12 cellular contexts compared by ENCODE assay signal in genomic region chr15:31267161-31268107, GRCh38. TPM values are rescaled to one million over a fixed set of nuclear protein-coding genes. Genes with fewer than 3 reads are reported as not detected.
A peak's percentile ranks its signal among the peaks of the same experiment; 100 is the strongest.
DNase-seq lines count a peak whose midpoint lies in the region; ATAC-seq, FAIRE-seq and TF ChIP-seq lines count a peak whose summit lies in the region.
"Had no signal": no experiment of that assay in that cellular context is flagged by ENCODE, and none has a peak within 500 bp of the region (broad histone marks: within the 10 kb centered on the region; RNA-seq: fewer than 3 reads in every experiment).

No MANE protein-coding gene starts in this region.

- SMC1A ChIA-PET in GM12878 (lab: Charles Lee; ENCODE audit: uncharacterized antibody, unreplicated experiment) = interaction anchor here (1.3 to 10.4 kb wide), 11 partner anchors 12 to 168 kb away, joined by 4 to 152 read pairs (median 9); partner anchors contain the start of gene KLF13

- H3K27me3 ChIP-seq in CD4-positive, CD25-positive, alpha-beta regulatory T cell (ENCODE audit: control insufficient read depth, insufficient read depth, low read length) = no peaks in the 10 kb centered on the region
- H3K27me3 ChIP-seq in GM12878 (replicated peaks in 1 of 2; ENCODE audit: control insufficient read depth in 2 of 2, insufficient read depth in 2 of 2, low read length in 1 of 2) = no peaks in the 10 kb centered on the region

- TF ChIP-seq POLR2A in GM12878 (IDR thresholded peaks at IDR 0.05; ENCODE audit: low read depth, low read length) = no peak

- TF ChIP-seq EP300 in GM12878 (IDR thresholded peaks at IDR 0.05; ENCODE audit: borderline replicate concordance in 1 of 2, control insufficient read depth in 1 of 2, low read depth in 2 of 2, low read length in 2 of 2) = no peak

- no peak for FAIRE-seq in GM12878 (lab: Jason Lieb, UNC)
- FAIRE-seq: RCC 7860 had no signal

- peak overlapping the region; percentile 91 for H3K27ac ChIP-seq in CD4-positive, CD25-positive, alpha-beta regulatory T cell (ENCODE audit: insufficient read depth, low read length, poor library complexity, severe bottlenecking)
- H3K27ac ChIP-seq in HEK293 (ENCODE audit: extremely low read depth, low read depth, low read length) = no peak overlapping the region
- peak overlapping the region; percentile 73 for H3K27ac ChIP-seq in GM12878 (ENCODE audit: control insufficient read depth, insufficient read depth)

- H3K4me3 Mint-ChIP-seq in CD4-positive, CD25-positive, alpha-beta regulatory T cell = peak overlapping the region; percentile 8 to 92 (median 65)
- peak overlapping the region; percentile 81 for H3K4me3 Mint-ChIP-seq in natural killer cell treated with Interleukin-12 subunit alpha and Interleukin-12 subunit beta and Interleukin-15 and Interleukin-18, amount 100 ng/mL, for 72 hours

- no peak overlapping the region for H3K4me3 ChIP-seq in CD4-positive, CD25-positive, alpha-beta regulatory T cell (ENCODE audit: low read depth, low read length)
- no peak overlapping the region for H3K4me3 ChIP-seq in HEK293 (ENCODE audit: low read depth, low read length)
- H3K4me3 ChIP-seq in GM12878 = no peak overlapping the region

- POLR2A ChIA-PET in HEK293 (lab: Yijun Ruan, JAX) = no interaction called here
- POLR2A ChIA-PET in GM12878 (lab: Charles Lee) = interaction anchor here (0.6 to 7.4 kb wide), 9 partner anchors 12 to 59 kb away, joined by 3 to 112 read pairs (median 4); partner anchors contain the start of gene KLF13

- DNase-seq in CD4-positive, CD25-positive, alpha-beta regulatory T cell = peak in 1 of 3 donors; percentile 32
- DNase-seq in GM12878 (ENCODE audit: low read depth, low spot score) = no peak
- DNase-seq in natural killer cell treated with Interleukin-12 subunit alpha and Interleukin-12 subunit beta and Interleukin-15 and Interleukin-18, amount 100 ng/mL, for 72 hours (ENCODE audit: low spot score) = no peak
- DNase-seq in HCEC 1CT = no peak
- DNase-seq in SIG-M5 treated with dmso at 0.1 percent for 504 hours (lab: John Stamatoyannopoulos, UW; ENCODE audit: unreplicated experiment) = no peak
- no peak for DNase-seq in pons (ENCODE audit: low spot score)
- no peak for DNase-seq in HT-29 (ENCODE audit: low spot score)
- DNase-seq: kidney glomerular epithelial cell; stimulated activated CD4-positive, alpha-beta T cell treated with anti-CD3 and anti-CD28 coated beads, Interleukin-12 subunit alpha, Interleukin-12 subunit beta, amount 100 ng/mL, for 4 hours; trophoblast cell had no signal

- H3K27ac Mint-ChIP-seq in CD4-positive, CD25-positive, alpha-beta regulatory T cell = peak overlapping the region; percentile 95 to 100 (median 97)
- H3K27ac Mint-ChIP-seq in natural killer cell treated with Interleukin-12 subunit alpha and Interleukin-12 subunit beta and Interleukin-15 and Interleukin-18, amount 100 ng/mL, for 72 hours = peak overlapping the region; percentile 92 to 96

- peak overlapping the region; percentile 43 for H3K4me2 ChIP-seq in GM12878 (ENCODE audit: control insufficient read depth, insufficient read depth)

- H3K36me3 Mint-ChIP-seq in CD4-positive, CD25-positive, alpha-beta regulatory T cell = no peaks in the 10 kb centered on the region
- H3K36me3 Mint-ChIP-seq in natural killer cell treated with Interleukin-12 subunit alpha and Interleukin-12 subunit beta and Interleukin-15 and Interleukin-18, amount 100 ng/mL, for 72 hours = no peaks in the 10 kb centered on the region

- H4K20me1 ChIP-seq in GM12878 (ENCODE audit: control insufficient read depth, insufficient read depth) = no peaks in the 10 kb centered on the region

- H3K4me1 Mint-ChIP-seq in CD4-positive, CD25-positive, alpha-beta regulatory T cell = peaks cover 9 to 98% (median 64%) of the 10 kb centered on the region in 4 donors
- peaks cover 58 to 62% of the 10 kb centered on the region in 2 donors for H3K4me1 Mint-ChIP-seq in natural killer cell treated with Interleukin-12 subunit alpha and Interleukin-12 subunit beta and Interleukin-15 and Interleukin-18, amount 100 ng/mL, for 72 hours (ENCODE audit: low read depth in 2 of 2)

- 98% methylated on average over 17 of the region's 20 CpGs for WGBS in GM12878 (ENCODE audit: insufficient coverage, insufficient replicate concordance, low lambda C conversion rate, missing lambda C conversion rate)

- peaks cover 0 to 1% (median 0%) of the 10 kb centered on the region in 7 donors for H3K9me3 Mint-ChIP-seq in CD4-positive, CD25-positive, alpha-beta regulatory T cell
- H3K9me3 Mint-ChIP-seq in natural killer cell treated with Interleukin-12 subunit alpha and Interleukin-12 subunit beta and Interleukin-15 and Interleukin-18, amount 100 ng/mL, for 72 hours = no peaks in the 10 kb centered on the region

- H3K4me1 ChIP-seq in CD4-positive, CD25-positive, alpha-beta regulatory T cell (ENCODE audit: control insufficient read depth, insufficient read depth, low read length, poor library complexity, severe bottlenecking) = peaks cover 91% of the 10 kb centered on the region
- H3K4me1 ChIP-seq in HEK293 (ENCODE audit: control insufficient read depth, insufficient read depth, low read length) (no peaks in the 10 kb centered on the region), GM12878 (ENCODE audit: control insufficient read depth, insufficient read depth, low read length) (peaks cover 50% of the 10 kb centered on the region)

- BruUV-seq in GM12878 (replicated peaks; lab: Mats Ljungman, UMichigan) = no TSS peak

- no peaks in the 10 kb centered on the region for H3K9me3 ChIP-seq in CD4-positive, CD25-positive, alpha-beta regulatory T cell (ENCODE audit: control insufficient read depth in 2 of 2, low read length in 2 of 2)
- H3K9me3 ChIP-seq in HEK293 (ENCODE audit: control insufficient read depth, insufficient read depth, low read depth, low read length) = no peaks in the 10 kb centered on the region
- H3K9me3 ChIP-seq in GM12878 (replicated peaks; ENCODE audit: control insufficient read depth, insufficient read depth, low read length) = no peaks in the 10 kb centered on the region

- ATAC-seq in CD4-positive, CD25-positive, alpha-beta regulatory T cell (ENCODE audit: low read depth in 2 of 2) = no peak
- ATAC-seq in GM12878 = no peak
- no peak for ATAC-seq in natural killer cell treated with Interleukin-12 subunit alpha and Interleukin-12 subunit beta and Interleukin-15 and Interleukin-18, amount 100 ng/mL, for 72 hours

- no peaks in the 10 kb centered on the region for H3K79me2 ChIP-seq in GM12878 (ENCODE audit: control insufficient read depth, insufficient read depth, low read length)

- H3K36me3 ChIP-seq in CD4-positive, CD25-positive, alpha-beta regulatory T cell (ENCODE audit: control insufficient read depth, insufficient read depth, low read length) = no peaks in the 10 kb centered on the region
- H3K36me3 ChIP-seq in HEK293 (ENCODE audit: control insufficient read depth in 2 of 2, insufficient read depth in 1 of 2, low read length in 2 of 2) = no peaks in the 10 kb centered on the region
- no peaks in the 10 kb centered on the region for H3K36me3 ChIP-seq in GM12878 (ENCODE audit: control insufficient read depth in 2 of 2, insufficient read depth in 2 of 2, low read length in 1 of 2)

- in situ Hi-C loops in GM12878 (cut with MboI) = loop anchor here (10.0 kb wide), 1 partner anchor 57 kb away; the partner anchor contains the start of gene KLF13

- no peak overlapping the region for H2AFZ ChIP-seq in GM12878 (ENCODE audit: control insufficient read depth, low read depth, low read length)

- no peak for TF ChIP-seq CTCF in HEK293 (tag by site-specific recombination; IDR thresholded peaks at IDR 0.05)
- no peak for TF ChIP-seq CTCF in GM12878 (IDR thresholded peaks at IDR 0.05 in 2 of 3, conservative IDR thresholded peaks at IDR 0.05 in 1 of 3; ENCODE audit: control insufficient read depth in 2 of 3, extremely low read depth in 1 of 3, insufficient read depth in 1 of 3, low read depth in 3 of 3, low read length in 3 of 3)

- CTCF ChIA-PET in HEK293 (lab: Yijun Ruan, JAX) (no interaction called here), GM12878 (lab: Yijun Ruan, JAX) (interaction anchor here (0.9 to 7.3 kb wide), 6 partner anchors 14 to 221 kb away, joined by 3 to 66 read pairs (median 26); no protein-coding TSS in a partner anchor)

- no peak for TF ChIP-seq RAD21 in GM12878 (IDR thresholded peaks at IDR 0.05; ENCODE audit: insufficient read depth, low read depth, low read length)

- intact Hi-C loops in GM12878 (cut with micrococcal nuclease; ENCODE audit: unreplicated experiment) = loop anchor here (5.0 kb wide), 1 partner anchor 40 kb away; no protein-coding TSS in a partner anchor

- RAD21 ChIA-PET in GM12878 (lab: Charles Lee; ENCODE audit: unreplicated experiment) = interaction anchor here (0.6 to 8.8 kb wide), 10 partner anchors 11 to 175 kb away, joined by 3 to 169 read pairs (median 14); partner anchors contain the start of gene KLF13

- no peaks in the 10 kb centered on the region for H3K27me3 Mint-ChIP-seq in CD4-positive, CD25-positive, alpha-beta regulatory T cell
- no peaks in the 10 kb centered on the region for H3K27me3 Mint-ChIP-seq in natural killer cell treated with Interleukin-12 subunit alpha and Interleukin-12 subunit beta and Interleukin-15 and Interleukin-18, amount 100 ng/mL, for 72 hours

- H3K9ac ChIP-seq in GM12878 (ENCODE audit: control insufficient read depth, insufficient read depth, low read length) = peak overlapping the region; percentile 21; the same call in 1 of the 2 replicates

RNA-seq across cellular contexts. Expression of gene KLF13, which starts 59.2 kb away (rescaled TPM):
- 227 TPM for total RNA-seq in CD4-positive, CD25-positive, alpha-beta regulatory T cell
- polyA plus RNA-seq in CD4-positive, CD25-positive, alpha-beta regulatory T cell = 10 to 100 TPM; 36.3 to 52.1 (median 47.7) TPM
- total RNA-seq in GM12878 (2013; cell fraction: nucleolus; rRNA removed) = 47.3 and 48.6 TPM in 2 replicates
- total RNA-seq in GM12878 (2014; rRNA removed) (49.3 and 51.8 TPM in 2 replicates), GM12878 (2014; rRNA removed; fragmentation: Illumina TruSeq; extraction: Trizol) (64.7 and 65.1 TPM in 2 replicates), GM12878 (2021) (109 and 112 TPM in 2 replicates)
- polyA plus RNA-seq in GM12878 (2011; ENCODE audit: low read depth) = 21.1 TPM
- polyA plus RNA-seq in GM12878 (2011; rRNA removed) (71.9 and 72.0 TPM in 2 replicates), GM12878 (2014; fragmentation: Illumina TruSeq; extraction: Trizol) (42.3 and 48.2 TPM in 2 replicates), GM12878 (2014; fragmentation: Nextera tagmentation; extraction: Ambion mirVana) (10 to 100 TPM; 31.1 to 63.1 TPM), GM12878 (2014; rRNA removed) (51.0 and 52.4 TPM in 2 replicates), GM12878 (2016; fragmentation: Nextera tagmentation; extraction: Ambion mirVana) (10 to 100 TPM; 20.3 to 24.4 TPM)
- polyA plus RNA-seq in GM12878 (2011; cell fraction: cytosol; rRNA removed) = 40.2 and 46.9 TPM in 2 replicates
- 35.3 and 41.2 TPM in 2 replicates for polyA plus RNA-seq in GM12878 (2011; cell fraction: nucleus; rRNA removed)
- polyA plus RNA-seq in GM12878 (2012) = 50.2 and 70.7 TPM in 2 replicates
- 55.7 and 58.5 TPM in 2 replicates for polyA minus RNA-seq in GM12878 (2011; rRNA and poly(A)+ RNA removed)
- 23.3 and 37.1 TPM in 2 replicates for polyA minus RNA-seq in GM12878 (2011; cell fraction: cytosol; rRNA and poly(A)+ RNA removed)
- polyA minus RNA-seq in GM12878 (2011; cell fraction: nucleus; rRNA and poly(A)+ RNA removed) = 10.3 and 17.7 TPM in 2 replicates
- 100 to 1,000 TPM in 1 of 2 donors, 10 to 100 TPM in 1; 95.1 to 153 TPM for total RNA-seq in natural killer cell treated with Interleukin-12 subunit alpha and Interleukin-12 subunit beta and Interleukin-15 and Interleukin-18, amount 100 ng/mL, for 72 hours
- total RNA-seq in HT-29 (2014; rRNA removed; shearing (Covaris generic)) = 52.2 and 52.7 TPM in 2 replicates
